27 cellular contexts compared by ENCODE assay signal in the genomic region with DNA sequence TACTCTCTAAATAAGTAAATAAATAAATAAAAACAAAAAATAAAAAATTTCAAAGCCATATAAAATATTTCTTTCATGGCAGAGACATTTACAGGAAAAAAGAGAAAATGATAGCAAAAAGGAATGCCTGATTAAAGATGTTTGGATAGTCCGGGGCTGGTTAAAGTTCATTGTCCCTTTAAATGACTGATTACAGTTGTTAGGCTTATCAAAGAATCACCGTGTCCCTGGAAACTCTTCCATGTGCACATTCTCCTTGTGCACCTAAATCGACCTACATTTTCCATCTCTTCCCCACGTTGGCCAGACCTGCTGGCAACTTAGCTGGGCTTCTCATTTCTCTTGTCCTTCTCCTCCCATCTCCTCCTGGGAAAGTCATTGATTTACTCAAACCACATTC.
"Had no signal": no experiment of that assay in that cellular context is flagged by ENCODE, and none has a peak within 500 bp of the region (broad histone marks: within the 10 kb centered on the region; RNA-seq: fewer than 3 reads in every experiment).

No MANE protein-coding gene starts in this region.

- ATAC-seq: effector memory CD8-positive, alpha-beta T cell; gastrocnemius medialis; heart right ventricle; left colon; left lung; left ventricle myocardium superior; mucosa of descending colon; naive thymus-derived CD8-positive, alpha-beta T cell had no signal

- H3K36me3 Mint-ChIP-seq: immature natural killer cell; memory B cell; mesothelial cell of epicardium; naive B cell; naive thymus-derived CD8-positive, alpha-beta T cell had no signal

- H3K36me3 ChIP-seq: colonic mucosa, esophagus muscularis mucosa, gastrocnemius medialis, heart right ventricle, left lung had no signal

- H3K27me3 Mint-ChIP-seq: dendritic cell treated with granulocyte-macrophage colony-stimulating factor and Interleukin-4, amounts not matched to agents 40 ng/mL and 50 ng/mL, for 4 days; effector memory CD8-positive, alpha-beta T cell had no signal

- H3K27ac Mint-ChIP-seq: dendritic cell treated with granulocyte-macrophage colony-stimulating factor and Interleukin-4, amounts not matched to agents 40 ng/mL and 50 ng/mL, for 4 days; effector memory CD8-positive, alpha-beta T cell; immature natural killer cell; memory B cell; mesothelial cell of epicardium; naive B cell; naive thymus-derived CD8-positive, alpha-beta T cell had no signal

- DNase-seq: colonic mucosa; cortex of kidney; effector CD8-positive, alpha-beta T cell; effector memory CD8-positive, alpha-beta T cell; foreskin melanocyte; gastrocnemius medialis; glutamatergic neuron; head of caudate nucleus; heart right ventricle; hypothalamus; immature natural killer cell; islet precursor cell; kidney; kidney glomerular epithelial cell; left colon; left lung; left ventricle myocardium superior; mammary epithelial cell; mucosa of descending colon; naive B cell; naive thymus-derived CD8-positive, alpha-beta T cell had no signal

- H3K4me3 Mint-ChIP-seq: dendritic cell treated with granulocyte-macrophage colony-stimulating factor and Interleukin-4, amounts not matched to agents 40 ng/mL and 50 ng/mL, for 4 days; effector memory CD8-positive, alpha-beta T cell; immature natural killer cell; memory B cell; mesothelial cell of epicardium; naive B cell; naive thymus-derived CD8-positive, alpha-beta T cell had no signal

- FAIRE-seq: endothelial cell of umbilical vein had no signal

- H3K27ac ChIP-seq: colonic mucosa, esophagus muscularis mucosa, gastrocnemius medialis, heart right ventricle, left lung had no signal

- H3K27me3 ChIP-seq: colonic mucosa, esophagus muscularis mucosa, gastrocnemius medialis, heart right ventricle, left lung had no signal

- H3K4me1 ChIP-seq: colonic mucosa, esophagus muscularis mucosa, gastrocnemius medialis, heart right ventricle, left lung had no signal

- H3K4me1 Mint-ChIP-seq: immature natural killer cell; memory B cell; mesothelial cell of epicardium; naive B cell; naive thymus-derived CD8-positive, alpha-beta T cell had no signal

- H3K4me3 ChIP-seq: colonic mucosa, esophagus muscularis mucosa, gastrocnemius medialis, heart right ventricle, left lung, lung, mucosa of descending colon had no signal

- H3K9me3 ChIP-seq: colonic mucosa, esophagus muscularis mucosa, gastrocnemius medialis, heart right ventricle, left lung, mucosa of descending colon had no signal
